In the genomic region with DNA sequence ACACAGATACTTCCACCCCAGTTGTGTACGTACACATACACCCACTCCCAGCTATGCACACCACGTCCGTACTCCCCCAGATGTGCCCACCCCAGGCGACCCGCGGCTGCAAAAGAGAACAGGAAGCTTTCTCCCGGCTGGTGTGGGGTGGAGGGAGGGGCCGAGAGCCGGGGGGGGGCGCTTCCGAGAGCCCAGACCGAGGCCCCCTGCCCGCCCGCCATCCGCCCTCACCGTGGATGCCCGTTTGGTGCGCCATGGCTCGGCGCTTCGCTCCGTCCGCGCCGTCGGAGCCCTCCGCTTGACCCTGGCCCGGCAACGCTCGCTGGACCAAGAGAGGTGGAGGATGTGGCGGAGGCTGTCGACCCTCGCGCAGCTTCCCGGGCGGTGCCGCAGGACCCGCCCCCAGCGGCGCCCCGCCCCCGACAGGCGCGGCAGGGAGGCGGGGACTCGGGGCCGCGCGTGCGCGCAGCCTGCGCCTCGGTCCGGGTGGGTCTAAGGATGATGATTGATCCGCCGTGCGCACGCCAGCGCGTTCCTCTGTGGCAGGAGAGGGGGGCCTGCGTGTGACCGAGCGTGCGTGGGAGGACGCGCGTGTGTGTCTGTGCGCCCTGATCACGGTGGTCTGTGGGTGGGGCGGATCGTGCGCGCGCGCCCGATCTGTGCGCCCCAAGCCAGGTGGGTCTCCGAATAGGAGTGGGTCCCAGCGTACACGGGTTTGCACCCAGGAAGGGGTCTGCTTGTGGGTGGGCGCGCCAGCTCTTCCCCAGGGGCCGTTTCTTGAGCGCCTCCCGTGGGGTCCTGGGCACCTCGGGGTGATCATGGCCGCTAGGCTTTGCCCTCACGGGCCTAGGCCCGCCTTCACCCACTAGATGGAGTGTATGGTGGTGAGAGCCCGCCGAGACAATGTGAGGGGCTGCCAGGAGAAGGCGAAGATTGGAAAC, we compare ENCODE assay signal across 8 cellular contexts. TPM values are rescaled to one million over a fixed set of nuclear protein-coding genes. Genes with fewer than 3 reads are reported as not detected.
DNase-seq lines count a peak whose midpoint lies in the region; ATAC-seq and TF ChIP-seq lines count a peak whose summit lies in the region.

TWF2 (minus strand) TSS at position 398 of the 941 bp plus-strand sequence; CDS start at position 256, 142 bp downstream.

- peak; percentile 84 for DNase-seq in EL
- DNase-seq in glomerular visceral epithelial cell (ENCODE audit: extremely low spot score) = peak; percentile 82
- DNase-seq in osteocyte (ENCODE audit: extremely low spot score, unreplicated experiment) = peak; percentile 95
- DNase-seq in thoracic aorta (ENCODE audit: low spot score) = peak; percentile 43

- H3K27me3 ChIP-seq in thoracic aorta (replicated peaks; ENCODE audit: insufficient read depth) = no peaks in the 10 kb centered on the region

- H3K27me3 Mint-ChIP-seq in IgD-negative memory B cell = no peaks in the 10 kb centered on the region
- H3K27me3 Mint-ChIP-seq in activated naive CD4-positive, alpha-beta T cell treated with anti-CD3 and anti-CD28 coated beads, Interleukin-2, amount 50 U/mL, for 24 hours = no peaks in the 10 kb centered on the region
- no peaks in the 10 kb centered on the region for H3K27me3 Mint-ChIP-seq in osteocyte (ENCODE audit: unreplicated experiment)

- peak within 1 kb of the TSS; percentile 96 for H3K4me3 ChIP-seq in thoracic aorta

- H3K9me3 Mint-ChIP-seq in IgD-negative memory B cell = no peaks in the 10 kb centered on the region
- H3K9me3 Mint-ChIP-seq in activated naive CD4-positive, alpha-beta T cell treated with anti-CD3 and anti-CD28 coated beads, Interleukin-2, amount 50 U/mL, for 24 hours = no peaks in the 10 kb centered on the region
- H3K9me3 Mint-ChIP-seq in osteocyte (ENCODE audit: unreplicated experiment) = no peaks in the 10 kb centered on the region

- H3K4me1 Mint-ChIP-seq in IgD-negative memory B cell (peaks cover 16 to 49% (median 38%) of the 10 kb centered on the region in 3 donors), osteocyte (ENCODE audit: unreplicated experiment) (peaks cover 52% of the 10 kb centered on the region)
- H3K4me1 Mint-ChIP-seq in activated naive CD4-positive, alpha-beta T cell treated with anti-CD3 and anti-CD28 coated beads, Interleukin-2, amount 50 U/mL, for 24 hours = peaks cover 87% of the 10 kb centered on the region

- peaks cover 26 to 52% of the 10 kb centered on the region in 2 donors for H3K4me1 ChIP-seq in thoracic aorta (ENCODE audit: control insufficient read depth in 1 of 2, low read depth in 2 of 2)

- TF ChIP-seq CTCF in osteocyte (IDR thresholded peaks at IDR 0.05) (peak; percentile 55), thoracic aorta (IDR thresholded peaks at IDR 0.05) (no peak)

- peaks cover 6% of the 10 kb centered on the region for H3K36me3 ChIP-seq in thoracic aorta

- H3K27ac Mint-ChIP-seq in IgD-negative memory B cell (peak within 1 kb of the TSS; percentile 78 to 97 (median 97)), osteocyte (ENCODE audit: unreplicated experiment) (peak within 1 kb of the TSS; percentile 93)
- H3K27ac Mint-ChIP-seq in activated naive CD4-positive, alpha-beta T cell treated with anti-CD3 and anti-CD28 coated beads, Interleukin-2, amount 50 U/mL, for 24 hours = peak within 1 kb of the TSS; percentile 98

- no peaks in the 10 kb centered on the region for H3K9me3 ChIP-seq in thoracic aorta

- no peaks in the 10 kb centered on the region for H3K36me3 Mint-ChIP-seq in IgD-negative memory B cell
- H3K36me3 Mint-ChIP-seq in activated naive CD4-positive, alpha-beta T cell treated with anti-CD3 and anti-CD28 coated beads, Interleukin-2, amount 50 U/mL, for 24 hours = peaks cover 4% of the 10 kb centered on the region
- H3K36me3 Mint-ChIP-seq in osteocyte (ENCODE audit: unreplicated experiment) = peaks cover 2% of the 10 kb centered on the region

- H3K4me3 Mint-ChIP-seq in IgD-negative memory B cell (peak within 1 kb of the TSS; percentile 91 to 100 (median 96)), osteocyte (ENCODE audit: unreplicated experiment) (peak within 1 kb of the TSS; percentile 91)
- H3K4me3 Mint-ChIP-seq in activated naive CD4-positive, alpha-beta T cell treated with anti-CD3 and anti-CD28 coated beads, Interleukin-2, amount 50 U/mL, for 24 hours = peak within 1 kb of the TSS; percentile 97

- H3K27ac ChIP-seq in thoracic aorta = peak within 1 kb of the TSS; percentile 75 to 84

- peak; percentile 71 for ATAC-seq in GM21515 (IDR thresholded peaks at IDR 0.05; ENCODE audit: unreplicated experiment)
- ATAC-seq in SK-N-SH treated with all-trans-retinoic acid at 6 μM for 48 hours = peak; percentile 78
- peak; percentile 34 for ATAC-seq in thoracic aorta (ENCODE audit: insufficient number of reproducible peaks, low FRiP score, low read depth)

TF ChIP-seq in SK-N-SH treated with all-trans-retinoic acid at 6 μM for 48 hours, 23 proteins besides CTCF, POLR2A, EP300 and RAD21:
- peak; percentile 22; the same call in 1 of the 2 replicates for TF ChIP-seq PATZ1 (CRISPR knock-in tag; IDR thresholded peaks at IDR 0.05; ENCODE audit: borderline replicate concordance)
- TF ChIP-seq ARNTL (CRISPR knock-in tag; IDR thresholded peaks at IDR 0.05; ENCODE audit: borderline replicate concordance, low read depth) = no peak
- no peak for TF ChIP-seq ZFP30 (CRISPR knock-in tag; IDR thresholded peaks at IDR 0.05)

RNA-seq across cellular contexts. Expression of gene TWF2, which starts in this region (rescaled TPM):
- polyA plus RNA-seq in IgD-negative memory B cell = 108 TPM
- 55.8 and 58.6 TPM in 2 replicates for total RNA-seq in osteocyte
- total RNA-seq in thoracic aorta = 10 to 100 TPM; 52.2 to 69.2 TPM

Comparison
In these comparisons a context has a peak if more than half of its experiments do, and no peak if none do; other contexts are left out.
1. Peak in every context shown above with its lines: DNase-seq, ATAC-seq, H3K4me3 ChIP-seq and H3K27ac ChIP-seq.
2. DNase-seq: peak in every context shown above with its lines; median percentile 95 in osteocyte; 84 in EL; 82 in glomerular visceral epithelial cell; 43 in thoracic aorta.